ENCODE assay signal across 23 cellular contexts in the genomic region with DNA sequence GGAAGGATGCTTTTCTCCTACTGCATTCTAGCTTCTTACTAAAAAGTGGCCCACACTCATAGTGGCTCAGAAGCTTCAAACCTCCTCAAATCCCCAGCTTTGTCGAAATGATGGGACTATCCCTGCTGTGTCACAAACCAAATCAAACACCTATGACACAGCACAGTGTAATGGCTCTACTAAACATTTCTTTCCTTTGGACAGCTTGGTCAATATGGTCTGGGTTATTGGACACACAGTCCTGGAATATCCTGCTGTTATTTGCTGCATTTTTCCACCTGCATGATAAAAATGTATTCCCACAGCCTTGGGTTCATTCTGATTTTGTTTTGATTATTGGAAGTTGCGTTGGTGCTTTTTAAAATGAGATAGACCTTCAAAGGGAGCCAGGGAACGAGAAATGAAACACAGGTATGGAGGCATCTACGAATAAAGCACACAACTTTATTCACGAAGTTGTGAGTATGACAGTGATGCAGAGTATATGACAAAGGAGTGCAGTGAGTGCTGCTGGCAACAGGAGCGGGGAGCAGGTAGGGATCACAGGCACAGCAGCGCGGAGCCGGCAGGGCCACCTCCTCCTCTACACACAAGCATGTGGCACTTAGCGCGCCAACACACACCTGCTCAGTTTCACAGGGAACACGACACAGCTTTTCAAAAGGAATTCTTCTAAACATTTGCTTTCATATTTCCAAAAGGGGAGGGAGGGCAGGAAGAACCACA. TPM values are rescaled to one million over a fixed set of nuclear protein-coding genes. Genes with fewer than 3 reads are reported as not detected.
DNase-seq lines count a peak whose midpoint lies in the region; ATAC-seq, FAIRE-seq and TF ChIP-seq lines count a peak whose summit lies in the region.
"Had no signal": no experiment of that assay in that cellular context is flagged by ENCODE, and none has a peak within 500 bp of the region (broad histone marks: within the 10 kb centered on the region; RNA-seq: fewer than 3 reads in every experiment).

No MANE protein-coding gene starts in this region.

- H3K4me2 ChIP-seq in mammary epithelial cell (ENCODE audit: insufficient read depth, low read depth, low read length), result peak overlapping the region; percentile 42
- H3K4me2 ChIP-seq: BLaER1 treated with 17β-estradiol and CSF1 and Interleukin-3, amounts not matched to agents 10 nM and 100 nM had no signal

- CTCF ChIA-PET in mammary epithelial cell (lab: Charles Lee; ENCODE audit: low non-redundant PET), result no interaction called here

- TF ChIP-seq CTCF in mammary epithelial cell (conservative IDR thresholded peaks at IDR 0.05 in 1 of 2, IDR thresholded peaks at IDR 0.05 in 1 of 2; ENCODE audit: extremely low read depth in 1 of 2, insufficient read depth in 1 of 2, low read depth in 1 of 2, low read length in 2 of 2), result no peak
- TF ChIP-seq CTCF in breast epithelium (IDR thresholded peaks at IDR 0.05), result no peak
- no peak for TF ChIP-seq CTCF in RWPE2 (IDR thresholded peaks at IDR 0.05; ENCODE audit: poor library complexity, severe bottlenecking)
- no peak for TF ChIP-seq CTCF in pancreas (IDR thresholded peaks at IDR 0.05)

- no peak overlapping the region for H3K4me3 ChIP-seq in mammary epithelial cell (replicated peaks in 1 of 3; ENCODE audit: insufficient read depth in 1 of 3, low read depth in 2 of 3, low read length in 3 of 3)
- no peak overlapping the region for H3K4me3 ChIP-seq in breast epithelium
- H3K4me3 ChIP-seq in RWPE2 (ENCODE audit: severe bottlenecking), result no peak overlapping the region
- no peak overlapping the region for H3K4me3 ChIP-seq in pancreas
- H3K4me3 ChIP-seq: BLaER1 treated with 17β-estradiol and CSF1 and Interleukin-3, amounts not matched to agents 10 nM and 100 nM; K562; SJSA1 had no signal

- H3K79me2 ChIP-seq in mammary epithelial cell (ENCODE audit: insufficient read depth, low read length), result no peaks in the 10 kb centered on the region

- H3K27ac ChIP-seq in mammary epithelial cell (ENCODE audit: insufficient read depth, low read depth, low read length) (no peak overlapping the region), breast epithelium (no peak overlapping the region), RWPE2 (ENCODE audit: poor library complexity, severe bottlenecking) (peak overlapping the region; percentile 40), epithelial cell of prostate (peak overlapping the region; percentile 10), pancreas (peak overlapping the region; percentile 58 to 66 (median 64))
- H3K27ac ChIP-seq: BLaER1 treated with 17β-estradiol and CSF1 and Interleukin-3, amounts not matched to agents 10 nM and 100 nM; SJSA1 had no signal

- H3K9ac ChIP-seq in mammary epithelial cell (ENCODE audit: insufficient read depth, low read length), result no peak overlapping the region
- H3K9ac ChIP-seq: BLaER1 treated with 17β-estradiol and CSF1 and Interleukin-3, amounts not matched to agents 10 nM and 100 nM had no signal

- H3K36me3 ChIP-seq in mammary epithelial cell (ENCODE audit: insufficient read depth, low read length) (no peaks in the 10 kb centered on the region), breast epithelium (no peaks in the 10 kb centered on the region), RWPE2 (ENCODE audit: low read depth) (no peaks in the 10 kb centered on the region), pancreas (no peaks in the 10 kb centered on the region)
- H3K36me3 ChIP-seq: BLaER1 treated with 17β-estradiol and CSF1 and Interleukin-3, amounts not matched to agents 10 nM and 100 nM; SJSA1 had no signal

- WGBS in mammary epithelial cell (ENCODE audit: low coverage, missing lambda C conversion rate), result 92% methylated on average over 12 of the region's 12 CpGs
- WGBS in pancreas, 2 donors, result 44 to 48% methylated on average over 12 of the region's 12 CpGs

- H3K27me3 ChIP-seq in mammary epithelial cell (ENCODE audit: insufficient read depth, low read length) (no peaks in the 10 kb centered on the region), breast epithelium (no peaks in the 10 kb centered on the region), RWPE2 (ENCODE audit: insufficient read depth, poor library complexity, severe bottlenecking) (no peaks in the 10 kb centered on the region), pancreas (no peaks in the 10 kb centered on the region)
- H3K27me3 ChIP-seq: BLaER1 treated with 17β-estradiol and CSF1 and Interleukin-3, amounts not matched to agents 10 nM and 100 nM; SJSA1 had no signal

- H3K9me3 ChIP-seq in mammary epithelial cell (replicated peaks; ENCODE audit: insufficient read depth, low read length) (no peaks in the 10 kb centered on the region), breast epithelium (no peaks in the 10 kb centered on the region), RWPE2 (ENCODE audit: severe bottlenecking) (no peaks in the 10 kb centered on the region), pancreas (no peaks in the 10 kb centered on the region)
- H3K9me3 ChIP-seq: BLaER1 treated with 17β-estradiol and CSF1 and Interleukin-3, amounts not matched to agents 10 nM and 100 nM; SJSA1 had no signal

- H2AFZ ChIP-seq in mammary epithelial cell (ENCODE audit: low read depth, low read length), result peak overlapping the region; percentile 37

- DNase-seq in mammary epithelial cell, result no peak
- DNase-seq in breast epithelium (ENCODE audit: low spot score in 2 of 2), result no peak
- no peak for DNase-seq in RWPE2 (ENCODE audit: low spot score)
- no peak for DNase-seq in epithelial cell of prostate (ENCODE audit: low read depth, low spot score)
- peak; percentile 86 to 95 (median 93) for DNase-seq in pancreas
- no peak for DNase-seq in hypothalamus (lab: John Stamatoyannopoulos, UW)
- DNase-seq: CD8-positive, alpha-beta memory T cell; DMS53; EL; GOT3; NCI-H1105 treated with DMSO at 0.1 percent for 48 hours; NCI-H1694 treated with DMSO at 0.1 percent for 48 hours; NCI-H2227 treated with DMSO at 0.1 percent for 48 hours; NCI-H510A treated with DMSO at 0.1 percent for 48 hours; NCI-H82; RPMI8226 had no signal

- in situ Hi-C loops in mammary epithelial cell (cut with MboI; ENCODE audit: low sequenced_read_pairs in 2 of 2), result loop anchor here in 1 of 2 donors (10.0 kb wide), 1 partner anchor 126 kb away; no protein-coding TSS in a partner anchor

- FAIRE-seq in pancreas (lab: Jason Lieb, UNC), result no peak
- FAIRE-seq: GM12892, GM18507, K562 had no signal

- H3K4me1 ChIP-seq in mammary epithelial cell (ENCODE audit: insufficient read depth, low read length) (peaks cover 16% of the 10 kb centered on the region), breast epithelium (peaks cover 0 to 4% of the 10 kb centered on the region in 2 donors), RWPE2 (ENCODE audit: insufficient read depth, poor library complexity, severe bottlenecking) (peaks cover 11% of the 10 kb centered on the region), pancreas (peaks cover 26 to 45% (median 27%) of the 10 kb centered on the region in 3 donors)
- H3K4me1 ChIP-seq: BLaER1 treated with 17β-estradiol and CSF1 and Interleukin-3, amounts not matched to agents 10 nM and 100 nM had no signal

- no peak for TF ChIP-seq POLR2A in breast epithelium (IDR thresholded peaks at IDR 0.05)

- intact Hi-C loops in mammary epithelial cell (cut with micrococcal nuclease) (loop anchor here (10.0 kb wide), 1 partner anchor 256 kb away; a partner anchor contains a TSS), breast epithelium (cut with DNase I; ENCODE audit: low total_unique reads) (no loop called here), pancreas (cut with DNase I) (loop anchor here in 1 of 3 donors (10.0 kb wide), 1 partner anchor 116 kb away; no protein-coding TSS in a partner anchor)

- dilution Hi-C loops in mammary epithelial cell (cut with HindIII; ENCODE audit: low sequenced_read_pairs), result loop anchor here (5.0 kb wide), 2 partner anchors 49 to 124 kb away; no protein-coding TSS in a partner anchor

- ATAC-seq in RWPE2 (ENCODE audit: low read depth) (0 out of 3 replicates have a peak, but pooled peaks have one; percentile 12), pancreas (peak; percentile 91 to 94 (median 92)), GM21619 (IDR thresholded peaks at IDR 0.05; ENCODE audit: unreplicated experiment) (no peak)
- ATAC-seq: HCT116, K562 had no signal

- no TSS peak for BruUV-seq in mammary epithelial cell (replicated peaks; lab: Mats Ljungman, UMichigan)

- H4K20me1 ChIP-seq in mammary epithelial cell (ENCODE audit: insufficient read depth, low read length), result no peaks in the 10 kb centered on the region
- H4K20me1 ChIP-seq: BLaER1 treated with 17β-estradiol and CSF1 and Interleukin-3, amounts not matched to agents 10 nM and 100 nM had no signal

RNA-seq across cellular contexts. Expression of a gene that starts 26.5 kb away (rescaled TPM):
- total RNA-seq in mammary epithelial cell (10 to 100 TPM; 25.8 to 63.9 TPM), breast epithelium (10 to 100 TPM in 2 of 3 donors, 1 to 10 TPM in 1; 4.2 to 43.9 (median 20.0) TPM), pancreas (10 to 100 TPM in 2 of 6 donors, 1 to 10 TPM in 4; 4.4 to 19.9 (median 7.0) TPM)
- polyA plus RNA-seq in mammary epithelial cell (40.4 TPM), pancreas (1 to 10 TPM; 3.3 to 4.4 TPM)
- polyA minus RNA-seq in mammary epithelial cell, result 42.5 TPM
- polyA plus RNA-seq: K562 had no signal

Comparison
In these comparisons a context has a peak if more than half of its experiments do, and no peak if none do; other contexts are left out.
1. DNase-seq: peak in pancreas (6 of 6); none in mammary epithelial cell (single experiment), breast epithelium (0 of 2), RWPE2 (single experiment), epithelial cell of prostate (single experiment) and hypothalamus (0 of 51).
2. H3K27ac ChIP-seq: peak in RWPE2 (single experiment), epithelial cell of prostate (single experiment) and pancreas (4 of 4); none in mammary epithelial cell (single experiment) and breast epithelium (0 of 2).